Comparison of ENCODE assay signal across 1 cellular context in genomic region chr1:151828931-151829330, GRCh38.
A peak's percentile ranks its signal among the peaks of the same experiment; 100 is the strongest.
TF ChIP-seq lines count a peak whose summit lies in the region.

No MANE protein-coding gene starts in this region.

TF ChIP-seq in K562, 482 proteins besides CTCF, POLR2A, EP300 and RAD21 (continues in another document):
- peak; percentile 82 for TF ChIP-seq EGR1 (conservative IDR thresholded peaks at IDR 0.05)
- no peak for TF ChIP-seq NCOA2 (IDR thresholded peaks at IDR 0.05; ENCODE audit: partially characterized antibody in 2 of 2)
- TF ChIP-seq, protein P1, sequence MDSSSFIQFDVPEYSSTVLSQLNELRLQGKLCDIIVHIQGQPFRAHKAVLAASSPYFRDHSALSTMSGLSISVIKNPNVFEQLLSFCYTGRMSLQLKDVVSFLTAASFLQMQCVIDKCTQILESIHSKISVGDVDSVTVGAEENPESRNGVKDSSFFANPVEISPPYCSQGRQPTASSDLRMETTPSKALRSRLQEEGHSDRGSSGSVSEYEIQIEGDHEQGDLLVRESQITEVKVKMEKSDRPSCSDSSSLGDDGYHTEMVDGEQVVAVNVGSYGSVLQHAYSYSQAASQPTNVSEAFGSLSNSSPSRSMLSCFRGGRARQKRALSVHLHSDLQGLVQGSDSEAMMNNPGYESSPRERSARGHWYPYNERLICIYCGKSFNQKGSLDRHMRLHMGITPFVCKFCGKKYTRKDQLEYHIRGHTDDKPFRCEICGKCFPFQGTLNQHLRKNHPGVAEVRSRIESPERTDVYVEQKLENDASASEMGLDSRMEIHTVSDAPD (CRISPR knock-in tag; IDR thresholded peaks at IDR 0.05): no peak
- no peak for TF ChIP-seq CBFA2T3 (IDR thresholded peaks at IDR 0.05)
- TF ChIP-seq, protein P2, sequence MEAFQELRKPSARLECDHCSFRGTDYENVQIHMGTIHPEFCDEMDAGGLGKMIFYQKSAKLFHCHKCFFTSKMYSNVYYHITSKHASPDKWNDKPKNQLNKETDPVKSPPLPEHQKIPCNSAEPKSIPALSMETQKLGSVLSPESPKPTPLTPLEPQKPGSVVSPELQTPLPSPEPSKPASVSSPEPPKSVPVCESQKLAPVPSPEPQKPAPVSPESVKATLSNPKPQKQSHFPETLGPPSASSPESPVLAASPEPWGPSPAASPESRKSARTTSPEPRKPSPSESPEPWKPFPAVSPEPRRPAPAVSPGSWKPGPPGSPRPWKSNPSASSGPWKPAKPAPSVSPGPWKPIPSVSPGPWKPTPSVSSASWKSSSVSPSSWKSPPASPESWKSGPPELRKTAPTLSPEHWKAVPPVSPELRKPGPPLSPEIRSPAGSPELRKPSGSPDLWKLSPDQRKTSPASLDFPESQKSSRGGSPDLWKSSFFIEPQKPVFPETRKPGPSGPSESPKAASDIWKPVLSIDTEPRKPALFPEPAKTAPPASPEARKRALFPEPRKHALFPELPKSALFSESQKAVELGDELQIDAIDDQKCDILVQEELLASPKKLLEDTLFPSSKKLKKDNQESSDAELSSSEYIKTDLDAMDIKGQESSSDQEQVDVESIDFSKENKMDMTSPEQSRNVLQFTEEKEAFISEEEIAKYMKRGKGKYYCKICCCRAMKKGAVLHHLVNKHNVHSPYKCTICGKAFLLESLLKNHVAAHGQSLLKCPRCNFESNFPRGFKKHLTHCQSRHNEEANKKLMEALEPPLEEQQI (IDR thresholded peaks at IDR 0.05): no peak
- TF ChIP-seq HMGXB4 (CRISPR knock-in tag; IDR thresholded peaks at IDR 0.05): no peak
- no peak for TF ChIP-seq KDM4B (IDR thresholded peaks at IDR 0.05; ENCODE audit: borderline replicate concordance in 2 of 2, low read depth in 1 of 2)
- no peak for TF ChIP-seq RBM15 (IDR thresholded peaks at IDR 0.05; ENCODE audit: insufficient read depth, low read length)
- TF ChIP-seq, protein P3, sequence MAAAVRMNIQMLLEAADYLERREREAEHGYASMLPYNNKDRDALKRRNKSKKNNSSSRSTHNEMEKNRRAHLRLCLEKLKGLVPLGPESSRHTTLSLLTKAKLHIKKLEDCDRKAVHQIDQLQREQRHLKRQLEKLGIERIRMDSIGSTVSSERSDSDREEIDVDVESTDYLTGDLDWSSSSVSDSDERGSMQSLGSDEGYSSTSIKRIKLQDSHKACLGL (CRISPR knock-in tag; IDR thresholded peaks at IDR 0.05; ENCODE audit: borderline replicate concordance, poor library complexity, severe bottlenecking): no peak
- TF ChIP-seq, protein P4, sequence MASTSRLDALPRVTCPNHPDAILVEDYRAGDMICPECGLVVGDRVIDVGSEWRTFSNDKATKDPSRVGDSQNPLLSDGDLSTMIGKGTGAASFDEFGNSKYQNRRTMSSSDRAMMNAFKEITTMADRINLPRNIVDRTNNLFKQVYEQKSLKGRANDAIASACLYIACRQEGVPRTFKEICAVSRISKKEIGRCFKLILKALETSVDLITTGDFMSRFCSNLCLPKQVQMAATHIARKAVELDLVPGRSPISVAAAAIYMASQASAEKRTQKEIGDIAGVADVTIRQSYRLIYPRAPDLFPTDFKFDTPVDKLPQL (IDR thresholded peaks at IDR 0.05; ENCODE audit: extremely low read depth, insufficient read length): no peak
- TF ChIP-seq ZFPM2 (CRISPR knock-in tag; IDR thresholded peaks at IDR 0.05): no peak
- TF ChIP-seq ETS1 (conservative IDR thresholded peaks at IDR 0.05; ENCODE audit: control insufficient read depth, low read depth, low read length): no peak
- no peak for TF ChIP-seq MAZ (CRISPR knock-in tag; conservative IDR thresholded peaks at IDR 0.05 in 1 of 2, IDR thresholded peaks at IDR 0.05 in 1 of 2)
- TF ChIP-seq GABPB2 (CRISPR knock-in tag; conservative IDR thresholded peaks at IDR 0.05): no peak
- no peak for TF ChIP-seq RFX1 (IDR thresholded peaks at IDR 0.05)
- no peak for TF ChIP-seq MLX (CRISPR knock-in tag; conservative IDR thresholded peaks at IDR 0.05)
- TF ChIP-seq E2F3 (CRISPR knock-in tag; IDR thresholded peaks at IDR 0.05): no peak
- no peak for TF ChIP-seq CEBPG (CRISPR knock-in tag; IDR thresholded peaks at IDR 0.05)
- no peak for TF ChIP-seq CEBPG (tag; conservative IDR thresholded peaks at IDR 0.05 in 1 of 2, IDR thresholded peaks at IDR 0.05 in 1 of 2)
- TF ChIP-seq KAT7 (CRISPR knock-in tag; IDR thresholded peaks at IDR 0.05; ENCODE audit: borderline replicate concordance): no peak
- 0 out of 2 replicates have a peak, but pooled peaks have one; percentile 21 for TF ChIP-seq ZBTB40 (IDR thresholded peaks at IDR 0.05)
- TF ChIP-seq ZBTB40 (CRISPR knock-in tag; IDR thresholded peaks at IDR 0.05): no peak
- TF ChIP-seq GABPA (tag; conservative IDR thresholded peaks at IDR 0.05; ENCODE audit: low read depth): no peak
- 0 out of 2 replicates have a peak, but pooled peaks have one; percentile 35 for TF ChIP-seq REST (CRISPR knock-in tag; IDR thresholded peaks at IDR 0.05; ENCODE audit: low read depth)
- TF ChIP-seq ZNF589 (CRISPR knock-in tag; IDR thresholded peaks at IDR 0.05; ENCODE audit: low read depth): no peak
- no peak for TF ChIP-seq ZNF445 (CRISPR knock-in tag; IDR thresholded peaks at IDR 0.05; ENCODE audit: low read depth)
- TF ChIP-seq TRIM24 (IDR thresholded peaks at IDR 0.05): no peak
- TF ChIP-seq ATF6 (CRISPR knock-in tag; IDR thresholded peaks at IDR 0.05): no peak
- no peak for TF ChIP-seq CHCHD3 (CRISPR knock-in tag; IDR thresholded peaks at IDR 0.05)
- TF ChIP-seq XRCC4 (IDR thresholded peaks at IDR 0.05; ENCODE audit: extremely low read depth, insufficient read depth, insufficient read length): no peak
- no peak for TF ChIP-seq SOX6 (IDR thresholded peaks at IDR 0.05)
- no peak for TF ChIP-seq CHD2 (IDR thresholded peaks at IDR 0.05; ENCODE audit: low read depth, low read length)
- TF ChIP-seq RAD51 (IDR thresholded peaks at IDR 0.05; ENCODE audit: borderline replicate concordance, low read depth): no peak
- TF ChIP-seq SRSF3 (IDR thresholded peaks at IDR 0.05; ENCODE audit: insufficient read depth, low read length): no peak
